Comparison of ENCODE assay signal across 20 cellular contexts in genomic region chr13:111384441-111385181, GRCh38.
DNase-seq lines count a peak whose midpoint lies in the region; ATAC-seq, FAIRE-seq and TF ChIP-seq lines count a peak whose summit lies in the region.
"Had no signal": no experiment of that assay in that cellular context is flagged by ENCODE, and none has a peak within 500 bp of the region (broad histone marks: within the 10 kb centered on the region; RNA-seq: fewer than 3 reads in every experiment).

No MANE protein-coding gene starts in this region.

- ATAC-seq in activated T-helper 17 cell treated with anti-CD3 and anti-CD28 coated beads, Interleukin-2, amount 50 U/mL, for 72 hours (replicated peaks): no peak
- no peak for ATAC-seq in HG02759 (IDR thresholded peaks at IDR 0.05; ENCODE audit: unreplicated experiment)
- ATAC-seq: foreskin keratinocyte had no signal

- H3K36me3 ChIP-seq in kidney (ENCODE audit: control insufficient read depth in 1 of 2, insufficient read depth in 2 of 2, low read length in 2 of 2): no peaks in the 10 kb centered on the region
- H3K36me3 ChIP-seq: cardiac muscle cell, tibial nerve had no signal

- peaks cover 0 to 3% of the 10 kb centered on the region in 2 donors for H3K9me3 ChIP-seq in kidney (ENCODE audit: control insufficient read depth in 1 of 2, low read length in 2 of 2)

- H3K4me1 ChIP-seq in kidney (ENCODE audit: control insufficient read depth in 1 of 2, insufficient read depth in 1 of 2, low read depth in 1 of 2, low read length in 2 of 2): no peaks in the 10 kb centered on the region
- H3K4me1 ChIP-seq: foreskin keratinocyte, tibial nerve had no signal

- no peak for TF ChIP-seq CTCF in kidney (IDR thresholded peaks at IDR 0.05; ENCODE audit: borderline replicate concordance, extremely low read depth, insufficient read depth)

- no peak overlapping the region for H3K9ac ChIP-seq in kidney (ENCODE audit: low read length in 2 of 2)

- intact Hi-C loops in kidney (cut with DNase I): no loop called here

- DNase-seq in activated T-cell treated with anti-CD3 and anti-CD28 coated beads, Interleukin-2, amount 50 U/mL, for 24 hours: peak; percentile 31
- no peak for DNase-seq in activated T-cell treated with anti-CD3 and anti-CD28 coated beads, Interleukin-2, amount 50 U/mL, for 48 hours
- DNase-seq in putamen (ENCODE audit: low spot score) (peak; percentile 20), NCI-H2107 treated with DMSO at 0.1 percent for 48 hours (lab: John Stamatoyannopoulos, UW; ENCODE audit: unreplicated experiment) (no peak), kidney (no peak)
- DNase-seq: activated gamma-delta T cell; DMS79 treated with DMSO at 0.1 percent for 48 hours; effector memory CD4-positive, alpha-beta T cell; foreskin keratinocyte; HFFc6; mesendoderm; NCI-H2107; SIG-M5; stimulated activated CD4-positive, alpha-beta T cell treated with anti-CD3 and anti-CD28 coated beads, Interleukin-12 subunit alpha, Interleukin-12 subunit beta, amount 100 ng/mL, for 4 hours had no signal

- H3K27me3 Mint-ChIP-seq in activated T-cell treated with anti-CD3 and anti-CD28 coated beads, Interleukin-2, amount 50 U/mL, for 24 hours: peaks cover 11% of the 10 kb centered on the region
- H3K27me3 Mint-ChIP-seq in IgD-negative memory B cell: peaks cover 14% of the 10 kb centered on the region
- peaks cover 24% of the 10 kb centered on the region for H3K27me3 Mint-ChIP-seq in activated T-helper 17 cell treated with anti-CD3 and anti-CD28 coated beads, Interleukin-2, amount 50 U/mL, for 72 hours

- H3K4me3 Mint-ChIP-seq in activated T-cell treated with anti-CD3 and anti-CD28 coated beads, Interleukin-2, amount 50 U/mL, for 24 hours: no peak overlapping the region
- no peak overlapping the region for H3K4me3 Mint-ChIP-seq in IgD-negative memory B cell
- H3K4me3 Mint-ChIP-seq in activated T-helper 17 cell treated with anti-CD3 and anti-CD28 coated beads, Interleukin-2, amount 50 U/mL, for 72 hours: peak overlapping the region; percentile 2
- H3K4me3 Mint-ChIP-seq: HFFc6 had no signal

- H3K4me1 Mint-ChIP-seq in activated T-cell treated with anti-CD3 and anti-CD28 coated beads, Interleukin-2, amount 50 U/mL, for 24 hours (ENCODE audit: low read depth): peaks cover 30% of the 10 kb centered on the region
- peaks cover 0 to 3% (median 0%) of the 10 kb centered on the region in 3 donors for H3K4me1 Mint-ChIP-seq in IgD-negative memory B cell
- H3K4me1 Mint-ChIP-seq in activated T-helper 17 cell treated with anti-CD3 and anti-CD28 coated beads, Interleukin-2, amount 50 U/mL, for 72 hours: peaks cover 18% of the 10 kb centered on the region

- no peaks in the 10 kb centered on the region for H3K9me3 Mint-ChIP-seq in activated T-cell treated with anti-CD3 and anti-CD28 coated beads, Interleukin-2, amount 50 U/mL, for 24 hours
- no peaks in the 10 kb centered on the region for H3K9me3 Mint-ChIP-seq in IgD-negative memory B cell
- H3K9me3 Mint-ChIP-seq in activated T-helper 17 cell treated with anti-CD3 and anti-CD28 coated beads, Interleukin-2, amount 50 U/mL, for 72 hours: no peaks in the 10 kb centered on the region
- H3K9me3 Mint-ChIP-seq: HFFc6 had no signal

- no peak overlapping the region for H3K27ac Mint-ChIP-seq in activated T-cell treated with anti-CD3 and anti-CD28 coated beads, Interleukin-2, amount 50 U/mL, for 24 hours
- peak overlapping the region in 2 of 3 donors; percentile 44 to 53 for H3K27ac Mint-ChIP-seq in IgD-negative memory B cell
- H3K27ac Mint-ChIP-seq in activated T-helper 17 cell treated with anti-CD3 and anti-CD28 coated beads, Interleukin-2, amount 50 U/mL, for 72 hours: no peak overlapping the region
- H3K27ac Mint-ChIP-seq: HFFc6 had no signal

- H3K36me3 Mint-ChIP-seq in activated T-cell treated with anti-CD3 and anti-CD28 coated beads, Interleukin-2, amount 50 U/mL, for 24 hours (ENCODE audit: low read depth): no peaks in the 10 kb centered on the region
- H3K36me3 Mint-ChIP-seq in IgD-negative memory B cell: peaks cover 3% of the 10 kb centered on the region
- no peaks in the 10 kb centered on the region for H3K36me3 Mint-ChIP-seq in activated T-helper 17 cell treated with anti-CD3 and anti-CD28 coated beads, Interleukin-2, amount 50 U/mL, for 72 hours (ENCODE audit: low read depth)

- H3K4me3 ChIP-seq in kidney (ENCODE audit: low read length in 2 of 2): no peak overlapping the region
- H3K4me3 ChIP-seq: cardiac muscle cell, tibial nerve had no signal

- FAIRE-seq in kidney (lab: Jason Lieb, UNC): no peak

- H3K27ac ChIP-seq in kidney (ENCODE audit: low read depth in 2 of 2, low read length in 2 of 2): no peak overlapping the region
- H3K27ac ChIP-seq: cardiac muscle cell, foreskin keratinocyte, tibial nerve, VCaP had no signal

Comparison
In these comparisons a context has a peak if more than half of its experiments do, and no peak if none do; other contexts are left out.
1. DNase-seq: peak in activated T-cell treated with anti-CD3 and anti-CD28 coated beads, Interleukin-2, amount 50 U/mL, for 24 hours (single experiment) and putamen (single experiment); none in activated T-cell treated with anti-CD3 and anti-CD28 coated beads, Interleukin-2, amount 50 U/mL, for 48 hours (0 of 2), NCI-H2107 treated with DMSO at 0.1 percent for 48 hours (single experiment) and kidney (single experiment).
2. H3K27ac Mint-ChIP-seq: peak in IgD-negative memory B cell (2 of 3); none in activated T-cell treated with anti-CD3 and anti-CD28 coated beads, Interleukin-2, amount 50 U/mL, for 24 hours (single experiment) and activated T-helper 17 cell treated with anti-CD3 and anti-CD28 coated beads, Interleukin-2, amount 50 U/mL, for 72 hours (single experiment).